In the genomic region with DNA sequence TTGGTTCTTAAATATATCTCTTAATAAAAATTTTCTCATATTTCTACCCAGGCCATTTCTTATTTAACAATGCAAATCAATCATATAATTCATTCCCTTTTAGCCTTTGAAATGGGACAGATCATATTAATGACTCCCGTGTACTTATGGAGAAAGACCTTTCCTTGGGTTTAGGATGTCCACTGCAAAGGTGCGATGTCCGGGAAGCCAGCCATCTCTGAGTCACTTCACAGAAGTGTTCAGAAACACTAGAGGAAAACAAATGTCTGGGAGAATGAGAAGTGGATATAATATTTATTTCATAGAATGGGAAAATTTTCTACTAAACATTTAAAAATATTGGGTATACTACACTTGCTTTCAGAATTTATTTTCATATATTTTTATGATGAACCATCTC, we compare ENCODE assay signal across 16 cellular contexts. TPM values are rescaled to one million over a fixed set of nuclear protein-coding genes. Genes with fewer than 3 reads are reported as not detected.
DNase-seq lines count a peak whose midpoint lies in the region; ATAC-seq and TF ChIP-seq lines count a peak whose summit lies in the region.
"Had no signal": no experiment of that assay in that cellular context is flagged by ENCODE, and none has a peak within 500 bp of the region (broad histone marks: within the 10 kb centered on the region; RNA-seq: fewer than 3 reads in every experiment).

No MANE protein-coding gene starts in this region.

- CTCF ChIA-PET in MCF 10A (lab: Yijun Ruan, JAX) (no interaction called here), mammary epithelial cell (lab: Charles Lee; ENCODE audit: low non-redundant PET) (no interaction called here)

- DNase-seq in MCF 10A (ENCODE audit: unreplicated experiment), result peak; percentile 53
- no peak for DNase-seq in mammary epithelial cell
- peak; percentile 2 for DNase-seq in RPMI7951 (ENCODE audit: low read depth)
- peak; percentile 55 for DNase-seq in fibroblast of mammary gland (ENCODE audit: low read depth)
- no peak for DNase-seq in chondrocyte (ENCODE audit: low spot score)
- DNase-seq in SK-N-DZ (ENCODE audit: low spot score), result no peak
- DNase-seq: 8988T; AML-193; Caco-2; CD8-positive, alpha-beta memory T cell; DND-41; GF-D8; HCEC 1CT; HFFc6 had no signal

- H3K9me3 ChIP-seq in mammary epithelial cell (replicated peaks; ENCODE audit: insufficient read depth, low read length), result no peaks in the 10 kb centered on the region
- H3K9me3 ChIP-seq: BLaER1, Caco-2 had no signal

- BruUV-seq in MCF 10A (replicated peaks; lab: Mats Ljungman, UMichigan) (no TSS peak), mammary epithelial cell (replicated peaks; lab: Mats Ljungman, UMichigan) (no TSS peak)

- H3K4me1 ChIP-seq in mammary epithelial cell (ENCODE audit: insufficient read depth, low read length), result no peaks in the 10 kb centered on the region
- H3K4me1 ChIP-seq: BLaER1, Caco-2 had no signal

- H3K9ac ChIP-seq in mammary epithelial cell (ENCODE audit: insufficient read depth, low read length), result no peak overlapping the region
- H3K9ac ChIP-seq: BLaER1 had no signal

- no peaks in the 10 kb centered on the region for H3K79me2 ChIP-seq in mammary epithelial cell (ENCODE audit: insufficient read depth, low read length)

- no peaks in the 10 kb centered on the region for H3K27me3 Mint-ChIP-seq in MCF 10A (ENCODE audit: insufficient read depth, unreplicated experiment)
- H3K27me3 Mint-ChIP-seq in chondrocyte (ENCODE audit: low read depth), result no peaks in the 10 kb centered on the region
- H3K27me3 Mint-ChIP-seq in stimulated activated memory B cell treated with anti-CD40 and anti-IgM and Interleukin-4, amounts not matched to agents 10 μg/mL and 1 μg/mL and 100 μg/mL, for 72 hours, result no peaks in the 10 kb centered on the region
- H3K27me3 Mint-ChIP-seq: CD8-positive, alpha-beta memory T cell had no signal

- H3K36me3 Mint-ChIP-seq in MCF 10A (ENCODE audit: insufficient read depth, unreplicated experiment) (peaks cover 10% of the 10 kb centered on the region), chondrocyte (ENCODE audit: low read depth) (peaks cover 18% of the 10 kb centered on the region)
- H3K36me3 Mint-ChIP-seq in stimulated activated memory B cell treated with anti-CD40 and anti-IgM and Interleukin-4, amounts not matched to agents 10 μg/mL and 1 μg/mL and 100 μg/mL, for 72 hours, result no peaks in the 10 kb centered on the region
- H3K36me3 Mint-ChIP-seq: CD8-positive, alpha-beta memory T cell had no signal

- POLR2A ChIA-PET in MCF 10A (lab: Yijun Ruan, JAX), result no interaction called here

- H3K4me3 Mint-ChIP-seq in MCF 10A (ENCODE audit: unreplicated experiment) (no peak overlapping the region), chondrocyte (ENCODE audit: unreplicated experiment) (no peak overlapping the region)
- H3K4me3 Mint-ChIP-seq in stimulated activated memory B cell treated with anti-CD40 and anti-IgM and Interleukin-4, amounts not matched to agents 10 μg/mL and 1 μg/mL and 100 μg/mL, for 72 hours, result no peak overlapping the region
- H3K4me3 Mint-ChIP-seq: CD8-positive, alpha-beta memory T cell; HFFc6 had no signal

- H3K9me3 Mint-ChIP-seq in MCF 10A (ENCODE audit: unreplicated experiment) (no peaks in the 10 kb centered on the region), chondrocyte (ENCODE audit: low read depth) (no peaks in the 10 kb centered on the region)
- no peaks in the 10 kb centered on the region for H3K9me3 Mint-ChIP-seq in stimulated activated memory B cell treated with anti-CD40 and anti-IgM and Interleukin-4, amounts not matched to agents 10 μg/mL and 1 μg/mL and 100 μg/mL, for 72 hours
- H3K9me3 Mint-ChIP-seq: HFFc6 had no signal

- intact Hi-C loops in MCF 10A (cut with micrococcal nuclease) (no loop called here), mammary epithelial cell (cut with micrococcal nuclease) (no loop called here)

- no peak for ATAC-seq in stimulated activated memory B cell treated with anti-CD40 and anti-IgM and Interleukin-4, amounts not matched to agents 10 μg/mL and 1 μg/mL and 100 μg/mL, for 72 hours

- H3K4me1 Mint-ChIP-seq in MCF 10A (ENCODE audit: insufficient read depth, unreplicated experiment) (peaks cover 6% of the 10 kb centered on the region), chondrocyte (ENCODE audit: low read depth) (peaks cover 10% of the 10 kb centered on the region)
- no peaks in the 10 kb centered on the region for H3K4me1 Mint-ChIP-seq in stimulated activated memory B cell treated with anti-CD40 and anti-IgM and Interleukin-4, amounts not matched to agents 10 μg/mL and 1 μg/mL and 100 μg/mL, for 72 hours
- H3K4me1 Mint-ChIP-seq: CD8-positive, alpha-beta memory T cell had no signal

- no peak overlapping the region for H3K27ac ChIP-seq in mammary epithelial cell (ENCODE audit: insufficient read depth, low read depth, low read length)
- H3K27ac ChIP-seq: BLaER1 had no signal

- no peak overlapping the region for H3K4me2 ChIP-seq in mammary epithelial cell (ENCODE audit: insufficient read depth, low read depth, low read length)
- H3K4me2 ChIP-seq: BLaER1 had no signal

- H3K4me3 ChIP-seq in mammary epithelial cell (replicated peaks in 1 of 3; ENCODE audit: insufficient read depth in 1 of 3, low read depth in 2 of 3, low read length in 3 of 3) (no peak overlapping the region), fibroblast of mammary gland (ENCODE audit: control insufficient read depth, low read depth, low read length) (no peak overlapping the region)
- H3K4me3 ChIP-seq: BLaER1 had no signal

- in situ Hi-C loops in mammary epithelial cell (cut with MboI; ENCODE audit: low sequenced_read_pairs in 2 of 2), result no loop called here

- H4K20me1 ChIP-seq in mammary epithelial cell (ENCODE audit: insufficient read depth, low read length), result no peaks in the 10 kb centered on the region
- H4K20me1 ChIP-seq: BLaER1 had no signal

- TF ChIP-seq CTCF in MCF 10A (IDR thresholded peaks at IDR 0.05; ENCODE audit: unreplicated experiment) (no peak), mammary epithelial cell (conservative IDR thresholded peaks at IDR 0.05 in 1 of 2, IDR thresholded peaks at IDR 0.05 in 1 of 2; ENCODE audit: extremely low read depth in 1 of 2, insufficient read depth in 1 of 2, low read depth in 1 of 2, low read length in 2 of 2) (no peak), fibroblast of mammary gland (conservative IDR thresholded peaks at IDR 0.05; ENCODE audit: control insufficient read depth, insufficient read depth, low read depth, low read length) (no peak), chondrocyte (IDR thresholded peaks at IDR 0.05) (no peak)

- dilution Hi-C loops in mammary epithelial cell (cut with HindIII; ENCODE audit: low sequenced_read_pairs), result no loop called here

- WGBS in mammary epithelial cell (ENCODE audit: low coverage, missing lambda C conversion rate), result 77% methylated on average over 3 of the region's 3 CpGs

- H3K27ac Mint-ChIP-seq in MCF 10A (ENCODE audit: low read depth, unreplicated experiment) (peak overlapping the region; percentile 49), chondrocyte (ENCODE audit: unreplicated experiment) (no peak overlapping the region)
- no peak overlapping the region for H3K27ac Mint-ChIP-seq in stimulated activated memory B cell treated with anti-CD40 and anti-IgM and Interleukin-4, amounts not matched to agents 10 μg/mL and 1 μg/mL and 100 μg/mL, for 72 hours
- H3K27ac Mint-ChIP-seq: CD8-positive, alpha-beta memory T cell; HFFc6 had no signal

- H3K36me3 ChIP-seq in mammary epithelial cell (ENCODE audit: insufficient read depth, low read length), result peaks cover 1% of the 10 kb centered on the region
- H3K36me3 ChIP-seq: BLaER1 had no signal

- H2AFZ ChIP-seq in mammary epithelial cell (ENCODE audit: low read depth, low read length), result no peak overlapping the region

- no peaks in the 10 kb centered on the region for H3K27me3 ChIP-seq in mammary epithelial cell (ENCODE audit: insufficient read depth, low read length)
- H3K27me3 ChIP-seq: BLaER1 had no signal

RNA-seq across cellular contexts. Expression of gene INTU, which starts 15.3 kb away (rescaled TPM):
- total RNA-seq in MCF 10A (2022), result 5.9 and 9.2 TPM in 2 replicates
- 10 to 100 TPM in 1 of 2 donors, 1 to 10 TPM in 1; 6.3 to 25.5 TPM for total RNA-seq in mammary epithelial cell
- polyA plus RNA-seq in mammary epithelial cell, result 1.8 TPM
- 9.0 TPM for polyA minus RNA-seq in mammary epithelial cell
- 2.1 and 2.6 TPM in 2 replicates for total RNA-seq in RPMI7951 (2014; rRNA removed; shearing (Covaris generic))
- total RNA-seq in chondrocyte, result 6.1 to 11.4 TPM (median 10.9 TPM) in 3 replicates
- 5.7 and 9.0 TPM in 2 replicates for polyA plus RNA-seq in SK-N-DZ (2014; cell fraction: cytosol; rRNA removed)
- 27.4 and 27.7 TPM in 2 replicates for polyA plus RNA-seq in SK-N-DZ (2014; cell fraction: nucleus; rRNA removed)
- polyA plus RNA-seq: CD8-positive, alpha-beta memory T cell had no signal

Comparison
In these comparisons a context has a peak if more than half of its experiments do, and no peak if none do; other contexts are left out.
1. DNase-seq: peak in MCF 10A (single experiment), RPMI7951 (single experiment) and fibroblast of mammary gland (single experiment); none in mammary epithelial cell (single experiment), chondrocyte (single experiment) and SK-N-DZ (single experiment).